16 cellular contexts compared by ENCODE assay signal in genomic region chr19:48990400-48990799, GRCh38. TPM values are rescaled to one million over a fixed set of nuclear protein-coding genes. Genes with fewer than 3 reads are reported as not detected.
A peak's percentile ranks its signal among the peaks of the same experiment; 100 is the strongest.
DNase-seq lines count a peak whose midpoint lies in the region; ATAC-seq, FAIRE-seq and TF ChIP-seq lines count a peak whose summit lies in the region.
"Had no signal": no experiment of that assay in that cellular context is flagged by ENCODE, and none has a peak within 500 bp of the region (broad histone marks: within the 10 kb centered on the region; RNA-seq: fewer than 3 reads in every experiment).

No MANE protein-coding gene starts in this region.

- peaks cover 0 to 40% of the 10 kb centered on the region in 2 donors for H3K4me1 ChIP-seq in right atrium auricular region
- H3K4me1 ChIP-seq in keratinocyte (ENCODE audit: control insufficient read depth, extremely low read depth, insufficient read depth, low read length) = peaks cover 14% of the 10 kb centered on the region
- H3K4me1 ChIP-seq in subcutaneous abdominal adipose tissue (ENCODE audit: control insufficient read depth in 5 of 5, insufficient read depth in 5 of 5, low read length in 5 of 5) = peaks cover 6 to 64% (median 54%) of the 10 kb centered on the region in 5 donors

- H4K20me1 ChIP-seq in keratinocyte (ENCODE audit: control insufficient read depth, extremely low read depth, insufficient read depth, low read length) = no peaks in the 10 kb centered on the region

- H3K27me3 Mint-ChIP-seq in activated naive CD8-positive, alpha-beta T cell treated with anti-CD3 and anti-CD28 coated beads for 36 hours = no peaks in the 10 kb centered on the region

- H3K9me3 Mint-ChIP-seq in activated naive CD8-positive, alpha-beta T cell treated with anti-CD3 and anti-CD28 coated beads for 36 hours = no peaks in the 10 kb centered on the region

- dilution Hi-C loops in keratinocyte (cut with MboI; ENCODE audit: extremely low pct_ligation_motif_present, low sequenced_read_pairs) = no loop called here

- H3K9ac ChIP-seq in keratinocyte (ENCODE audit: control insufficient read depth, extremely low read depth, insufficient read depth, low read length) = peak overlapping the region; percentile 22
- H3K9ac ChIP-seq in subcutaneous abdominal adipose tissue (ENCODE audit: low read length in 5 of 5) = peak overlapping the region in 2 of 5 donors; percentile 54 to 95

- H3K79me2 ChIP-seq in keratinocyte (ENCODE audit: control insufficient read depth, insufficient read depth, low read length) = peaks cover 54% of the 10 kb centered on the region

- H3K4me3 ChIP-seq in right atrium auricular region (no peak overlapping the region), keratinocyte (ENCODE audit: control insufficient read depth in 2 of 3, extremely low read depth in 1 of 3, insufficient read depth in 2 of 3, low read depth in 1 of 3, low read length in 3 of 3) (no peak overlapping the region), subcutaneous abdominal adipose tissue (ENCODE audit: low read depth in 1 of 5, low read length in 5 of 5) (peak overlapping the region in 1 of 5 donors; percentile 53)

- H3K9me1 ChIP-seq in keratinocyte (ENCODE audit: control insufficient read depth, extremely low read depth, insufficient read depth, low read length) = peaks cover 3% of the 10 kb centered on the region

- no peak for FAIRE-seq in keratinocyte (lab: Jason Lieb, UNC)

- H2AFZ ChIP-seq in keratinocyte (ENCODE audit: control insufficient read depth, low read length) = no peak overlapping the region

- H3K4me3 Mint-ChIP-seq in activated naive CD8-positive, alpha-beta T cell treated with anti-CD3 and anti-CD28 coated beads for 36 hours = no peak overlapping the region

- intact Hi-C loops in left ventricle myocardium superior (cut with micrococcal nuclease) = no loop called here

- H3K27me3 ChIP-seq in right atrium auricular region (no peaks in the 10 kb centered on the region), keratinocyte (ENCODE audit: control insufficient read depth, extremely low read depth, insufficient read depth, low read length) (no peaks in the 10 kb centered on the region), subcutaneous abdominal adipose tissue (ENCODE audit: control insufficient read depth in 5 of 5, insufficient read depth in 4 of 5, low read length in 5 of 5) (no peaks in the 10 kb centered on the region)

- no peak overlapping the region for H3K4me2 ChIP-seq in keratinocyte (ENCODE audit: control insufficient read depth, extremely low read depth, insufficient read depth, low read depth, low read length)

- TF ChIP-seq CTCF in right atrium auricular region (IDR thresholded peaks at IDR 0.05) (no peak), keratinocyte (optimal IDR thresholded peaks at IDR 0.05 in 1 of 3, IDR thresholded peaks at IDR 0.05 in 1 of 3, conservative IDR thresholded peaks at IDR 0.05 in 1 of 3; ENCODE audit: extremely low read depth in 1 of 3, insufficient read depth in 2 of 3, low read length in 3 of 3) (no peak)

- peak overlapping the region; percentile 18 for H3K27ac Mint-ChIP-seq in activated naive CD8-positive, alpha-beta T cell treated with anti-CD3 and anti-CD28 coated beads for 36 hours

- no peaks in the 10 kb centered on the region for H3K9me3 ChIP-seq in right atrium auricular region
- H3K9me3 ChIP-seq in keratinocyte (ENCODE audit: control insufficient read depth, low read depth, low read length) = no peaks in the 10 kb centered on the region
- no peaks in the 10 kb centered on the region for H3K9me3 ChIP-seq in subcutaneous abdominal adipose tissue (ENCODE audit: control insufficient read depth in 5 of 5, low read length in 5 of 5)
- H3K9me3 ChIP-seq: prostate gland had no signal

- H3K4me1 Mint-ChIP-seq in activated naive CD8-positive, alpha-beta T cell treated with anti-CD3 and anti-CD28 coated beads for 36 hours = peaks cover 38% of the 10 kb centered on the region

- H3K36me3 ChIP-seq in right atrium auricular region = peaks cover 31% of the 10 kb centered on the region
- H3K36me3 ChIP-seq in keratinocyte (ENCODE audit: control insufficient read depth in 2 of 2, extremely low read depth in 1 of 2, insufficient read depth in 2 of 2, low read length in 2 of 2) = peaks cover 32 to 38% of the 10 kb centered on the region in 2 experiments
- H3K36me3 ChIP-seq in subcutaneous abdominal adipose tissue (ENCODE audit: control insufficient read depth in 5 of 5, insufficient read depth in 5 of 5, low read length in 5 of 5) = peaks cover 0 to 32% (median 23%) of the 10 kb centered on the region in 5 donors
- H3K36me3 ChIP-seq: prostate gland had no signal

- DNase-seq in right atrium auricular region (ENCODE audit: low spot score) = no peak
- DNase-seq in left ventricle myocardium superior = no peak
- no peak for DNase-seq in activated naive CD8-positive, alpha-beta T cell treated with anti-CD3 and anti-CD28 coated beads for 36 hours
- no peak for DNase-seq in keratinocyte (ENCODE audit: low read depth, low spot score)
- no peak for DNase-seq in stimulated activated naive CD4-positive, alpha-beta T cell (lab: John Stamatoyannopoulos, UW)
- DNase-seq: activated CD4-positive, alpha-beta T cell treated with anti-CD3 and anti-CD28 coated beads for 1 hour; AML-193; central memory CD4-positive, alpha-beta T cell; mesendoderm; NCI-H2029 treated with DMSO at 0.1 percent for 48 hours; stimulated activated CD4-positive, alpha-beta T cell treated with anti-CD3 and anti-CD28 coated beads, Interleukin-4, amount 100 ng/mL, for 24 hours; stimulated activated naive CD8-positive, alpha-beta T cell treated with anti-CD3 and anti-CD28 coated beads, Interleukin-15, Interleukin-2, amounts not matched to agents 100 U/mL and 50 U/mL, for 24 hours had no signal

- peak overlapping the region; percentile 91 to 95 for H3K27ac ChIP-seq in right atrium auricular region
- no peak overlapping the region for H3K27ac ChIP-seq in keratinocyte (ENCODE audit: control insufficient read depth, insufficient read depth, low read length)
- peak overlapping the region; percentile 98 for H3K27ac ChIP-seq in subcutaneous abdominal adipose tissue (ENCODE audit: low read depth, low read length)
- H3K27ac ChIP-seq: prostate gland had no signal

- peaks cover 30% of the 10 kb centered on the region for H3K36me3 Mint-ChIP-seq in activated naive CD8-positive, alpha-beta T cell treated with anti-CD3 and anti-CD28 coated beads for 36 hours

- ATAC-seq in left ventricle myocardium superior (no peak), HG03460 (IDR thresholded peaks at IDR 0.05; ENCODE audit: unreplicated experiment) (no peak), HG03097 (IDR thresholded peaks at IDR 0.05; ENCODE audit: low FRiP score, unreplicated experiment) (no peak)
- ATAC-seq: stimulated activated naive CD8-positive, alpha-beta T cell treated with anti-CD3 and anti-CD28 coated beads, Interleukin-15, Interleukin-2, amounts not matched to agents 100 U/mL and 50 U/mL, for 24 hours had no signal

RNA-seq across cellular contexts. Expression of gene GYS1, which starts 2.7 kb away (rescaled TPM):
- 10 to 100 TPM; 72.1 to 88.1 TPM for total RNA-seq in right atrium auricular region
- 103 TPM for total RNA-seq in left ventricle myocardium superior
- total RNA-seq in activated naive CD8-positive, alpha-beta T cell treated with anti-CD3 and anti-CD28 coated beads for 36 hours = 10 to 100 TPM; 48.9 to 57.6 TPM
- 46.5 to 61.9 TPM (median 58.6 TPM) in 3 replicates for polyA plus RNA-seq in keratinocyte
- 27.3 TPM for polyA plus RNA-seq in keratinocyte (2011; ENCODE audit: low read depth)
- 39.9 and 44.0 TPM in 2 replicates for polyA plus RNA-seq in keratinocyte (2011; cell fraction: cytosol; rRNA removed)
- polyA plus RNA-seq in keratinocyte (2011; cell fraction: nucleus; rRNA removed) = 130 and 163 TPM in 2 replicates
- 17.9 and 57.2 TPM in 2 replicates for polyA plus RNA-seq in keratinocyte (2012; ENCODE audit: low replicate concordance)
- polyA minus RNA-seq in keratinocyte = 74.6 to 124 TPM (median 90.1 TPM) in 3 replicates
- 60.8 TPM for polyA minus RNA-seq in keratinocyte (2011; cell fraction: cytosol; rRNA and poly(A)+ RNA removed)
- 75.0 and 94.8 TPM in 2 replicates for polyA minus RNA-seq in keratinocyte (2011; cell fraction: nucleus; rRNA and poly(A)+ RNA removed)

RNA-seq across cellular contexts. Expression of gene RUVBL2, which starts 3.3 kb away (rescaled TPM):
- total RNA-seq in right atrium auricular region = 10 to 100 TPM; 49.1 to 87.7 TPM
- 44.4 TPM for total RNA-seq in left ventricle myocardium superior
- total RNA-seq in activated naive CD8-positive, alpha-beta T cell treated with anti-CD3 and anti-CD28 coated beads for 36 hours = 100 to 1,000 TPM; 187 to 189 TPM
- polyA plus RNA-seq in keratinocyte = 126 to 162 TPM (median 141 TPM) in 3 replicates
- polyA plus RNA-seq in keratinocyte (2011; ENCODE audit: low read depth) = 28.2 TPM
- 91.6 and 163 TPM in 2 replicates for polyA plus RNA-seq in keratinocyte (2011; cell fraction: cytosol; rRNA removed)
- polyA plus RNA-seq in keratinocyte (2011; cell fraction: nucleus; rRNA removed) = 126 and 149 TPM in 2 replicates
- polyA plus RNA-seq in keratinocyte (2012; ENCODE audit: low replicate concordance) = 75.4 and 158 TPM in 2 replicates
- 166 to 233 TPM (median 170 TPM) in 3 replicates for polyA minus RNA-seq in keratinocyte
- 272 TPM for polyA minus RNA-seq in keratinocyte (2011; cell fraction: cytosol; rRNA and poly(A)+ RNA removed)
- polyA minus RNA-seq in keratinocyte (2011; cell fraction: nucleus; rRNA and poly(A)+ RNA removed) = 83.7 and 91.4 TPM in 2 replicates

RNA-seq across cellular contexts. Expression of gene FTL, which starts 25.3 kb away (rescaled TPM):
- 1,000 to 10,000 TPM; 1,493 to 3,053 TPM for total RNA-seq in right atrium auricular region
- 684 TPM for total RNA-seq in left ventricle myocardium superior
- 1,000 to 10,000 TPM; 1,137 to 1,177 TPM for total RNA-seq in activated naive CD8-positive, alpha-beta T cell treated with anti-CD3 and anti-CD28 coated beads for 36 hours
- polyA plus RNA-seq in keratinocyte = 805 to 2,115 TPM (median 838 TPM) in 3 replicates
- polyA plus RNA-seq in keratinocyte (2011; ENCODE audit: low read depth) = 955 TPM
- polyA plus RNA-seq in keratinocyte (2011; cell fraction: cytosol; rRNA removed) = 1,945 and 3,116 TPM in 2 replicates
- 414 and 529 TPM in 2 replicates for polyA plus RNA-seq in keratinocyte (2011; cell fraction: nucleus; rRNA removed)
- polyA plus RNA-seq in keratinocyte (2012; ENCODE audit: low replicate concordance) = 1,829 and 5,588 TPM in 2 replicates
- polyA minus RNA-seq in keratinocyte = 671 to 2,015 TPM (median 1,268 TPM) in 3 replicates
- polyA minus RNA-seq in keratinocyte (2011; cell fraction: cytosol; rRNA and poly(A)+ RNA removed) = 940 TPM
- 167 and 210 TPM in 2 replicates for polyA minus RNA-seq in keratinocyte (2011; cell fraction: nucleus; rRNA and poly(A)+ RNA removed)

RNA-seq across cellular contexts. Expression of gene LHB, which starts 26.5 kb away (rescaled TPM):
- not detected for total RNA-seq in right atrium auricular region
- total RNA-seq in left ventricle myocardium superior = not detected
- total RNA-seq in activated naive CD8-positive, alpha-beta T cell treated with anti-CD3 and anti-CD28 coated beads for 36 hours = not detected
- polyA plus RNA-seq in keratinocyte = 0.33 to 0.44 TPM in 2 of 3 replicates, not detected in the other
- not detected for polyA plus RNA-seq in keratinocyte (2011; ENCODE audit: low read depth)
- not detected in 2 replicates for polyA plus RNA-seq in keratinocyte (2011; cell fraction: cytosol; rRNA removed)
- 0.96 and 2.1 TPM in 2 replicates for polyA plus RNA-seq in keratinocyte (2011; cell fraction: nucleus; rRNA removed)
- polyA plus RNA-seq in keratinocyte (2012; ENCODE audit: low replicate concordance) = 0.37 and 0.73 TPM in 2 replicates
- polyA minus RNA-seq in keratinocyte = not detected in 3 replicates
- polyA minus RNA-seq in keratinocyte (2011; cell fraction: cytosol; rRNA and poly(A)+ RNA removed) = not detected
- polyA minus RNA-seq in keratinocyte (2011; cell fraction: nucleus; rRNA and poly(A)+ RNA removed) = not detected in 2 replicates

RNA-seq across cellular contexts. Expression of gene CGB3, which starts 33.7 kb away (rescaled TPM):
- total RNA-seq in right atrium auricular region (not detected), left ventricle myocardium superior (not detected)
- total RNA-seq in activated naive CD8-positive, alpha-beta T cell treated with anti-CD3 and anti-CD28 coated beads for 36 hours = not detected
- not detected in 3 replicates for polyA plus RNA-seq in keratinocyte
- not detected for polyA plus RNA-seq in keratinocyte (2011; ENCODE audit: low read depth)
- not detected in 2 replicates for polyA plus RNA-seq in keratinocyte (2011; cell fraction: cytosol; rRNA removed)
- not detected in 2 replicates for polyA plus RNA-seq in keratinocyte (2011; cell fraction: nucleus; rRNA removed)
- polyA plus RNA-seq in keratinocyte (2012; ENCODE audit: low replicate concordance) = 0.21 TPM in 1 of 2 replicates, not detected in the other
- not detected in 3 replicates for polyA minus RNA-seq in keratinocyte
- not detected for polyA minus RNA-seq in keratinocyte (2011; cell fraction: cytosol; rRNA and poly(A)+ RNA removed)
- not detected in 2 replicates for polyA minus RNA-seq in keratinocyte (2011; cell fraction: nucleus; rRNA and poly(A)+ RNA removed)
- total RNA-seq: prostate gland had no signal
